9 cellular contexts compared by ENCODE assay signal in the genomic region with DNA sequence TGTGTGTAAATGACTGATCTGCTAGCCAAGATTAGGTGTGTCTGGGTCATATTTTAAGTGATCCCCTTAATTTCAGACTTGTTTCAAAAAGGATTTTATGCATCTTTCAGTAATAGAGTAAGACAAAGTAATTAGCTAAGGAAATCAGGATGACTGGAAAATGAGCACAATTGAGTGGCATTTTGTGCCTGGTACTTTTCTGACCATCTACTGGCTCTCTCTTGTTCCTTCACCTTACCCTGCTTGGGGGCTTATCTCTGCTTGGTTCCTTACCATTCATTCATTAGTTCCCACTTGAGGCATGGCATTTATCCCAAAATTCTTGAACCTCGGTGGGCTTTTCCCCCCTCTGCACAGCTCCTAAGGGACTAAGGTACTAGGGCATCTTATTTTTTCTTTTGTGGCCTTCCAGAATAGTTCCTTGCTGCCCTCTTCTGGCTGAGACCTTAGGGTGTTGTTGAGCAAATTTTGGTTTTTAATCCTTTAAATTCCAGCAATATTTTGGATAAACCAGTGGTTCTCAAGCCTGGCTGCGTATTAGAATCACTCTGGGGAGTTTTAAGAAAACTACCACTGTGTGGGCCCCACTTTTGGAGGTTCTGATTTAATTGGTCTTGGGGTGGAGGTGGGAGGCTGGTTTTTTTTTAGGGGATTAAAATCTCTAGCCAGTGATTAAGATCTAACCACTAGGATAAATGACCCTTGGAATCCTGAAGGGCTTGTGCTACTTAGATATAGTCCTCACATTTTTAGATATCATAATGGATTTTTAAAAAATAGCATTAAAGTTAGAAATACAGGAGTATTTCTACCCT. TPM values are rescaled to one million over a fixed set of nuclear protein-coding genes. Genes with fewer than 3 reads are reported as not detected.
A peak's percentile ranks its signal among the peaks of the same experiment; 100 is the strongest.
DNase-seq lines count a peak whose midpoint lies in the region; ATAC-seq and TF ChIP-seq lines count a peak whose summit lies in the region.
"Had no signal": no experiment of that assay in that cellular context is flagged by ENCODE, and none has a peak within 500 bp of the region (broad histone marks: within the 10 kb centered on the region; RNA-seq: fewer than 3 reads in every experiment).

No MANE protein-coding gene starts in this region.

- no peak overlapping the region for H3K4me3 Mint-ChIP-seq in H9
- H3K4me3 Mint-ChIP-seq in endothelial cell (ENCODE audit: unreplicated experiment) = no peak overlapping the region
- H3K4me3 Mint-ChIP-seq in nephron progenitor cell = no peak overlapping the region

- H3K56ac ChIP-seq in H9 (ENCODE audit: insufficient read length, low read depth, low read length) = no peak overlapping the region

- TF ChIP-seq CTCF in H9 (conservative IDR thresholded peaks at IDR 0.05) (peak; percentile 75), OCI-LY7 (conservative IDR thresholded peaks at IDR 0.05; ENCODE audit: low read length) (peak; percentile 88), endothelial cell (IDR thresholded peaks at IDR 0.05; ENCODE audit: unreplicated experiment) (peak; percentile 24), nephron progenitor cell (IDR thresholded peaks at IDR 0.05) (peak; percentile 43)

- no peak overlapping the region for H4K91ac ChIP-seq in H9 (ENCODE audit: insufficient read length, low read depth, low read length)

- H3K4me3 ChIP-seq in OCI-LY7 (ENCODE audit: low read depth, low read length, poor library complexity, severe bottlenecking) = no peak overlapping the region
- H3K4me3 ChIP-seq: BLaER1 had no signal

- no TSS peak for BruUV-seq in OCI-LY7 (replicated peaks; lab: Mats Ljungman, UMichigan)

- H4K5ac ChIP-seq in H9 (ENCODE audit: insufficient read length, low read depth, low read length) = no peak overlapping the region

- H3K36me3 Mint-ChIP-seq in H9 (ENCODE audit: insufficient read depth in 1 of 3, low read depth in 3 of 3) (peaks cover 16 to 28% (median 20%) of the 10 kb centered on the region in 3 experiments), endothelial cell (ENCODE audit: low read depth, unreplicated experiment) (peaks cover 6% of the 10 kb centered on the region), nephron progenitor cell (ENCODE audit: low read depth) (peaks cover 49% of the 10 kb centered on the region)

- H3K9ac ChIP-seq in H9 (ENCODE audit: extremely low read depth, insufficient read length, low read length) = no peak overlapping the region
- H3K9ac ChIP-seq: BLaER1 had no signal

- H3K27me3 ChIP-seq in H9 (ENCODE audit: insufficient read depth, low read length) = no peaks in the 10 kb centered on the region
- H3K27me3 ChIP-seq: BLaER1 had no signal

- peaks cover 16 to 22% of the 10 kb centered on the region in 2 experiments for H3K9me3 Mint-ChIP-seq in H9
- peaks cover 3% of the 10 kb centered on the region for H3K9me3 Mint-ChIP-seq in endothelial cell (ENCODE audit: unreplicated experiment)
- peaks cover 36% of the 10 kb centered on the region for H3K9me3 Mint-ChIP-seq in nephron progenitor cell

- H3K27me3 Mint-ChIP-seq in H9 (ENCODE audit: low read depth) (no peaks in the 10 kb centered on the region), endothelial cell (ENCODE audit: unreplicated experiment) (no peaks in the 10 kb centered on the region), nephron progenitor cell (ENCODE audit: low read depth, poor library complexity) (no peaks in the 10 kb centered on the region)

- H4K20me1 ChIP-seq in H9 (ENCODE audit: control insufficient read depth, insufficient read depth, insufficient read length) (no peaks in the 10 kb centered on the region), OCI-LY7 (ENCODE audit: insufficient read depth, low read length) (no peaks in the 10 kb centered on the region)

- no peak overlapping the region for H2AK5ac ChIP-seq in H9 (ENCODE audit: insufficient read length, low read length)

- no peaks in the 10 kb centered on the region for H3K9me2 ChIP-seq in OCI-LY7 (ENCODE audit: insufficient read depth, low read length)

- H2BK20ac ChIP-seq in H9 (ENCODE audit: low read depth, low read length, poor library complexity, severe bottlenecking) = no peak overlapping the region

- H3K79me1 ChIP-seq in H9 (ENCODE audit: insufficient read depth, low read depth, low read length, poor library complexity, severe bottlenecking) = no peaks in the 10 kb centered on the region

- H3K9me3 ChIP-seq in H9 (ENCODE audit: control insufficient read depth, low read depth, low read length) (no peaks in the 10 kb centered on the region), OCI-LY7 (ENCODE audit: low read length) (peaks cover 22% of the 10 kb centered on the region; the same call in 1 of the 2 replicates)

- no peak overlapping the region for H2BK12ac ChIP-seq in H9 (ENCODE audit: insufficient read length, low read depth, low read length)

- no CpG with 5 or more reads among the region's 2 CpGs for WGBS in H9 (ENCODE audit: extremely low coverage, insufficient read length, low lambda C conversion rate)

- no peak overlapping the region for H2BK15ac ChIP-seq in H9 (ENCODE audit: low read depth, low read length)

- H3K14ac ChIP-seq in H9 (ENCODE audit: insufficient read depth, low read length) = no peak overlapping the region

- no peak overlapping the region for H3T11ph ChIP-seq in H9 (ENCODE audit: low read length)

- H3K27ac Mint-ChIP-seq in H9 (peak overlapping the region in 1 of 3 experiments; percentile 23; a peak in 2 of 7 replicates), endothelial cell (ENCODE audit: unreplicated experiment) (no peak overlapping the region), nephron progenitor cell (no peak overlapping the region)

- no peak overlapping the region for H3K4ac ChIP-seq in H9 (ENCODE audit: low read depth, low read length)

- H3K23me2 ChIP-seq in H9 (ENCODE audit: insufficient read length, low read depth, low read length, poor library complexity, severe bottlenecking) = no peaks in the 10 kb centered on the region

- H3K4me2 ChIP-seq in H9 (ENCODE audit: insufficient read depth, insufficient read length, low read length) (no peak overlapping the region), OCI-LY7 (ENCODE audit: low read length) (peak overlapping the region; percentile 35)
- H3K4me2 ChIP-seq: BLaER1 had no signal

- H3K36me3 ChIP-seq in OCI-LY7 (ENCODE audit: insufficient read depth, low read length) = peaks cover 49% of the 10 kb centered on the region
- H3K36me3 ChIP-seq: BLaER1 had no signal

- H2BK120ac ChIP-seq in H9 (ENCODE audit: low read depth, low read length, poor library complexity, severe bottlenecking) = no peak overlapping the region

- CTCF ChIA-PET in OCI-LY7 (lab: Charles Lee; ENCODE audit: unreplicated experiment) = no interaction called here

- H3K27ac ChIP-seq in H9 (ENCODE audit: insufficient read length, low read depth, low read length) = no peak overlapping the region
- peak overlapping the region; percentile 16 for H3K27ac ChIP-seq in OCI-LY7 (ENCODE audit: low read depth, low read length, poor library complexity, severe bottlenecking)
- H3K27ac ChIP-seq: BLaER1 had no signal

- intact Hi-C loops in OCI-LY7 (cut with micrococcal nuclease; ENCODE audit: unreplicated experiment) = loop anchor here (5.0 kb wide), 4 partner anchors 87 to 258 kb away; no protein-coding TSS in a partner anchor

- DNase-seq in NCI-H1417 (lab: John Stamatoyannopoulos, UW) = peak in 2 of 3 experiments; percentile 11 to 42
- DNase-seq in NCI-H1417 treated with DMSO at 0.1 percent for 48 hours (lab: John Stamatoyannopoulos, UW) = no peak
- DNase-seq in H9 = no peak
- DNase-seq in OCI-LY7 (ENCODE audit: low spot score) = peak; percentile 52
- peak; percentile 27 for DNase-seq in endothelial cell (ENCODE audit: low spot score)
- DNase-seq in nephron progenitor cell = no peak

- H2AFZ ChIP-seq in H9 (ENCODE audit: low read length) = no peak overlapping the region
- H2AFZ ChIP-seq in OCI-LY7 (ENCODE audit: low read length) = no peak overlapping the region

- no peak overlapping the region for H2BK5ac ChIP-seq in H9 (ENCODE audit: insufficient read length, low read length)

- H3K23ac ChIP-seq in H9 (ENCODE audit: insufficient read length, low read depth, low read length) = no peak overlapping the region

- POLR2A ChIA-PET in OCI-LY7 (lab: Charles Lee) = interaction anchor here (0.7 to 2.4 kb wide), 6 partner anchors 10 to 186 kb away, joined by 3 to 14 read pairs (median 3); no protein-coding TSS in a partner anchor

- H3K4me1 ChIP-seq in H9 (ENCODE audit: insufficient read depth, low read length) = no peaks in the 10 kb centered on the region
- peaks cover 17% of the 10 kb centered on the region for H3K4me1 ChIP-seq in OCI-LY7 (ENCODE audit: insufficient read depth, low read length, poor library complexity, severe bottlenecking)
- H3K4me1 ChIP-seq: BLaER1 had no signal

- no peak overlapping the region for H3K18ac ChIP-seq in H9 (ENCODE audit: insufficient read length, low read depth, low read length)

- H3K79me2 ChIP-seq in H9 (ENCODE audit: insufficient read depth, low read length) (no peaks in the 10 kb centered on the region; the same call in 1 of the 2 replicates), OCI-LY7 (ENCODE audit: insufficient read depth, low read depth, low read length) (peaks cover 87% of the 10 kb centered on the region)

- peaks cover 6% of the 10 kb centered on the region in 2 experiments; a peak in 2 of 4 replicates for H3K4me1 Mint-ChIP-seq in H9
- no peaks in the 10 kb centered on the region for H3K4me1 Mint-ChIP-seq in endothelial cell (ENCODE audit: unreplicated experiment)
- no peaks in the 10 kb centered on the region for H3K4me1 Mint-ChIP-seq in nephron progenitor cell

- ATAC-seq in HG03280 (IDR thresholded peaks at IDR 0.05; ENCODE audit: unreplicated experiment) (no peak), GM18520 (IDR thresholded peaks at IDR 0.05; ENCODE audit: unreplicated experiment) (no peak)

- no peak overlapping the region for H4K8ac ChIP-seq in H9 (replicated peaks; ENCODE audit: insufficient read length, low read depth, low read length)

RNA-seq across cellular contexts. Expression of gene HS2ST1, which starts 50.8 kb away (rescaled TPM):
- total RNA-seq in H9 (2021) (20.1 and 20.6 TPM in 2 replicates), OCI-LY7 (2022) (54.4 and 63.7 TPM in 2 replicates), endothelial cell (ENCODE audit: unreplicated experiment) (22.1 TPM)
- total RNA-seq in OCI-LY7 (2014; rRNA removed; shearing (Covaris generic)) = 20.9 and 36.7 TPM in 2 replicates

RNA-seq across cellular contexts. Expression of gene SELENOF, which starts 51.3 kb away (rescaled TPM):
- total RNA-seq in H9 (2021) = 140 and 143 TPM in 2 replicates
- total RNA-seq in OCI-LY7 (2014; rRNA removed; shearing (Covaris generic)) = 93.0 and 99.4 TPM in 2 replicates
- total RNA-seq in OCI-LY7 (2022) = 204 and 214 TPM in 2 replicates
- total RNA-seq in endothelial cell (ENCODE audit: unreplicated experiment) = 131 TPM

Comparison
In these comparisons a context has a peak if more than half of its experiments do, and no peak if none do; other contexts are left out.
1. DNase-seq: peak in NCI-H1417 (2 of 3), OCI-LY7 (single experiment) and endothelial cell (single experiment); none in NCI-H1417 treated with DMSO at 0.1 percent for 48 hours (single experiment), H9 (single experiment) and nephron progenitor cell (single experiment).
2. CTCF ChIP-seq: peak in every context shown above with its lines; median percentile 88 in OCI-LY7; 75 in H9; 43 in nephron progenitor cell; 24 in endothelial cell.